In the genomic region with DNA sequence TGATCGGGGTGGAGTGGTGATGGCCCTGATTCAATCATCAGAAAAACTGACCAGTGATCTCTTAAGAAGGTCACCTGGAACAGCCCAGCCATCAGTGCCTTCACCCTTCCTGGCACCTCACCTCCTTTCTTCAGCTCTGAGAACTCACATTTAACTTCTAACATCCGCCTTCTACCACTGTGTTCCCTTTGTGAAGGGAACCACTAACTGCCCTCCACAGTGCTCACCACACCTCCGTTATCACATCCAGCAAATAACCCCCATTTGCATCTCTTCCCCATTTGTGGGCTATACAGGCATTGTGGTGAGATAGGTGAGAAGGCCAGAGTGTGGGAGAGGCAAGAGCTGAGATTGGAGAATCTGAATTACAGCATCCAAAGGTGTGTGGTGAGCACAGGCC, we compare ENCODE assay signal across 19 cellular contexts.
DNase-seq lines count a peak whose midpoint lies in the region; ATAC-seq, FAIRE-seq and TF ChIP-seq lines count a peak whose summit lies in the region.
"Had no signal": no experiment of that assay in that cellular context is flagged by ENCODE, and none has a peak within 500 bp of the region (broad histone marks: within the 10 kb centered on the region; RNA-seq: fewer than 3 reads in every experiment).

No MANE protein-coding gene starts in this region.

- H3K27ac Mint-ChIP-seq in CD14-positive monocyte (peak overlapping the region in 5 of 7 donors; percentile 14 to 58 (median 56)), memory B cell (peak overlapping the region; percentile 32)
- peak overlapping the region in 6 of 8 donors; percentile 0 to 72 (median 32) for H3K27ac Mint-ChIP-seq in CD8-positive, alpha-beta memory T cell
- H3K27ac Mint-ChIP-seq in stimulated activated naive B cell treated with anti-CD40 and anti-IgM and Interleukin-4, amounts not matched to agents 10 μg/mL and 1 μg/mL and 100 μg/mL, for 72 hours, result peak overlapping the region; percentile 38

- DNase-seq in CD14-positive monocyte (ENCODE audit: low spot score) (no peak), memory B cell (ENCODE audit: low spot score in 2 of 2) (no peak), RCC 7860 (ENCODE audit: low spot score) (no peak), NCI-H1105 (lab: John Stamatoyannopoulos, UW) (no peak), GM20000 (ENCODE audit: low spot score) (no peak)
- DNase-seq in CD8-positive, alpha-beta memory T cell, result no peak
- DNase-seq in stimulated activated naive B cell treated with anti-CD40 and anti-IgM and Interleukin-4, amounts not matched to agents 10 μg/mL and 1 μg/mL and 100 μg/mL, for 72 hours, result no peak
- DNase-seq: DMS53, GDM1, H7, Karpas-422, MV-4-11, NCI-H1694 treated with DMSO at 0.1 percent for 48 hours, NCI-H446 treated with DMSO at 0.1 percent for 48 hours, NCI-H526 treated with DMSO at 0.1 percent for 48 hours, OCI-M1 had no signal

- CTCF ChIA-PET in CD8-positive, alpha-beta memory T cell (lab: Charles Lee), result no interaction called here

- H3K4me1 ChIP-seq in CD8-positive, alpha-beta memory T cell (ENCODE audit: insufficient read depth, low read length), result peaks cover 41% of the 10 kb centered on the region

- H3K36me3 ChIP-seq in CD8-positive, alpha-beta memory T cell (ENCODE audit: insufficient read depth, low read length), result no peaks in the 10 kb centered on the region

- TF ChIP-seq CTCF in CD14-positive monocyte (IDR thresholded peaks at IDR 0.05), result no peak
- no peak for TF ChIP-seq CTCF in GM20000 (IDR thresholded peaks at IDR 0.05; ENCODE audit: extremely low read depth, missing control alignments)

- H3K27ac ChIP-seq in CD8-positive, alpha-beta memory T cell (ENCODE audit: low read depth, low read length), result no peak overlapping the region
- H3K27ac ChIP-seq: A549 had no signal

- H3K9me3 ChIP-seq in CD8-positive, alpha-beta memory T cell (ENCODE audit: low read length), result no peaks in the 10 kb centered on the region
- H3K9me3 ChIP-seq: A549 had no signal

- H3K36me3 Mint-ChIP-seq in CD14-positive monocyte (peaks cover 0 to 3% of the 10 kb centered on the region in 2 donors), memory B cell (peaks cover 5% of the 10 kb centered on the region)
- peaks cover 0 to 1% (median 0%) of the 10 kb centered on the region in 3 donors for H3K36me3 Mint-ChIP-seq in CD8-positive, alpha-beta memory T cell
- H3K36me3 Mint-ChIP-seq in stimulated activated naive B cell treated with anti-CD40 and anti-IgM and Interleukin-4, amounts not matched to agents 10 μg/mL and 1 μg/mL and 100 μg/mL, for 72 hours, result peaks cover 8 to 9% of the 10 kb centered on the region in 2 donors

- FAIRE-seq in RCC 7860 (lab: Jason Lieb, UNC), result no peak
- FAIRE-seq: A549, D721Med had no signal

- intact Hi-C loops in CD14-positive monocyte (cut with micrococcal nuclease), result no loop called here

- peaks cover 35% of the 10 kb centered on the region for H3K4me1 Mint-ChIP-seq in CD14-positive monocyte
- peaks cover 88 to 97% (median 95%) of the 10 kb centered on the region in 3 donors for H3K4me1 Mint-ChIP-seq in CD8-positive, alpha-beta memory T cell
- peaks cover 46% of the 10 kb centered on the region for H3K4me1 Mint-ChIP-seq in memory B cell
- peaks cover 37 to 67% of the 10 kb centered on the region in 2 donors for H3K4me1 Mint-ChIP-seq in stimulated activated naive B cell treated with anti-CD40 and anti-IgM and Interleukin-4, amounts not matched to agents 10 μg/mL and 1 μg/mL and 100 μg/mL, for 72 hours

- H3K9me3 Mint-ChIP-seq in CD14-positive monocyte, result peaks cover 0 to 2% (median 0%) of the 10 kb centered on the region in 7 donors
- no peaks in the 10 kb centered on the region for H3K9me3 Mint-ChIP-seq in CD8-positive, alpha-beta memory T cell
- H3K9me3 Mint-ChIP-seq in memory B cell, result no peaks in the 10 kb centered on the region
- H3K9me3 Mint-ChIP-seq in stimulated activated naive B cell treated with anti-CD40 and anti-IgM and Interleukin-4, amounts not matched to agents 10 μg/mL and 1 μg/mL and 100 μg/mL, for 72 hours, result no peaks in the 10 kb centered on the region

- no peak overlapping the region for H3K4me3 Mint-ChIP-seq in CD14-positive monocyte
- peak overlapping the region in 5 of 7 donors; percentile 1 to 55 (median 29) for H3K4me3 Mint-ChIP-seq in CD8-positive, alpha-beta memory T cell
- no peak overlapping the region for H3K4me3 Mint-ChIP-seq in memory B cell
- no peak overlapping the region for H3K4me3 Mint-ChIP-seq in stimulated activated naive B cell treated with anti-CD40 and anti-IgM and Interleukin-4, amounts not matched to agents 10 μg/mL and 1 μg/mL and 100 μg/mL, for 72 hours

- H3K27me3 Mint-ChIP-seq in CD14-positive monocyte (ENCODE audit: low read depth in 3 of 3) (peaks cover 0 to 1% (median 0%) of the 10 kb centered on the region in 3 donors), memory B cell (no peaks in the 10 kb centered on the region)
- H3K27me3 Mint-ChIP-seq in CD8-positive, alpha-beta memory T cell, result no peaks in the 10 kb centered on the region
- H3K27me3 Mint-ChIP-seq in stimulated activated naive B cell treated with anti-CD40 and anti-IgM and Interleukin-4, amounts not matched to agents 10 μg/mL and 1 μg/mL and 100 μg/mL, for 72 hours, result no peaks in the 10 kb centered on the region

- no peak overlapping the region for H3K4me3 ChIP-seq in CD8-positive, alpha-beta memory T cell (ENCODE audit: low read length)
- H3K4me3 ChIP-seq: A549 had no signal

- peak; percentile 26 for ATAC-seq in memory B cell (ENCODE audit: low read depth)
- peak in 1 of 2 donors; percentile 34 for ATAC-seq in stimulated activated naive B cell treated with anti-CD40 and anti-IgM and Interleukin-4, amounts not matched to agents 10 μg/mL and 1 μg/mL and 100 μg/mL, for 72 hours (replicated peaks)
- ATAC-seq: A549, Right ventricle myocardium inferior had no signal

- POLR2A ChIA-PET in CD8-positive, alpha-beta memory T cell (lab: Charles Lee), result no interaction called here

- no peaks in the 10 kb centered on the region for H3K27me3 ChIP-seq in CD8-positive, alpha-beta memory T cell (ENCODE audit: insufficient read depth, low read length, poor library complexity, severe bottlenecking)

Comparison
In these comparisons a context has a peak if more than half of its experiments do, and no peak if none do; other contexts are left out.
1. H3K4me3 Mint-ChIP-seq: peak in CD8-positive, alpha-beta memory T cell (5 of 7); none in CD14-positive monocyte (0 of 2), memory B cell (single experiment) and stimulated activated naive B cell treated with anti-CD40 and anti-IgM and Interleukin-4, amounts not matched to agents 10 μg/mL and 1 μg/mL and 100 μg/mL, for 72 hours (0 of 2).
2. Peak in every context shown above with its lines, with median percentiles within 50 percentile points of each other: H3K27ac Mint-ChIP-seq.